In genomic region chr7:157615101-157615817, GRCh38 we compare ENCODE assay signal across 12 cellular contexts.
DNase-seq lines count a peak whose midpoint lies in the region; ATAC-seq and TF ChIP-seq lines count a peak whose summit lies in the region.
"Had no signal": no experiment of that assay in that cellular context is flagged by ENCODE, and none has a peak within 500 bp of the region (broad histone marks: within the 10 kb centered on the region; RNA-seq: fewer than 3 reads in every experiment).

No MANE protein-coding gene starts in this region.

- peaks cover 16% of the 10 kb centered on the region for H3K36me3 ChIP-seq in SJCRH30
- H3K36me3 ChIP-seq: gastroesophageal sphincter, MG63, pancreas had no signal

- TF ChIP-seq CTCF in dorsolateral prefrontal cortex (IDR thresholded peaks at IDR 0.05 in 54 of 56, conservative IDR thresholded peaks at IDR 0.05 in 2 of 56; ENCODE audit: low read depth in 1 of 56, partially characterized antibody in 56 of 56), result no peak

- ATAC-seq in GM18873 (IDR thresholded peaks at IDR 0.05; ENCODE audit: low FRiP score, unreplicated experiment), result no peak
- ATAC-seq in HG02642 (IDR thresholded peaks at IDR 0.05; ENCODE audit: poor library complexity, unreplicated experiment), result no peak
- ATAC-seq: gastroesophageal sphincter, pancreas had no signal

- H3K4me3 ChIP-seq in dorsolateral prefrontal cortex (no peak overlapping the region), SJCRH30 (no peak overlapping the region)
- H3K4me3 ChIP-seq: gastroesophageal sphincter, MG63, pancreas had no signal

- intact Hi-C loops in dorsolateral prefrontal cortex (cut with DNase I), result no loop called here

- H3K9me3 ChIP-seq in SJCRH30 (replicated peaks), result no peaks in the 10 kb centered on the region; the same call in 1 of the 2 replicates
- H3K9me3 ChIP-seq: gastroesophageal sphincter, MG63, pancreas had no signal

- peak overlapping the region in 9 of 59 donors; percentile 42 to 71 (median 59) for H3K27ac ChIP-seq in dorsolateral prefrontal cortex
- no peak overlapping the region for H3K27ac ChIP-seq in SJCRH30
- H3K27ac ChIP-seq: gastroesophageal sphincter, pancreas had no signal

- peak; percentile 58 for DNase-seq in activated effector memory CD4-positive, alpha-beta T cell treated with anti-CD3 and anti-CD28 coated beads, Interleukin-2, amount 50 U/mL, for 16 hours
- no peak for DNase-seq in activated effector memory CD4-positive, alpha-beta T cell treated with Interleukin-2 at 50 U/mL for 16 hours
- DNase-seq in dorsolateral prefrontal cortex (peak in 7 of 10 donors; percentile 35 to 80 (median 75)), mucosa of gallbladder (ENCODE audit: low spot score) (peak; percentile 46), NCI-H2107 (lab: John Stamatoyannopoulos, UW) (no peak), SJCRH30 (no peak)
- DNase-seq: MG63, SHP77 had no signal

- H3K27me3 ChIP-seq in dorsolateral prefrontal cortex, result no peaks in the 10 kb centered on the region
- no peaks in the 10 kb centered on the region for H3K27me3 ChIP-seq in SJCRH30
- H3K27me3 ChIP-seq: MG63, pancreas had no signal

- H3K4me1 ChIP-seq in SJCRH30, result no peaks in the 10 kb centered on the region
- H3K4me1 ChIP-seq: pancreas had no signal

Comparison
In these comparisons a context has a peak if more than half of its experiments do, and no peak if none do; other contexts are left out.
1. DNase-seq: peak in activated effector memory CD4-positive, alpha-beta T cell treated with anti-CD3 and anti-CD28 coated beads, Interleukin-2, amount 50 U/mL, for 16 hours (single experiment), dorsolateral prefrontal cortex (7 of 10) and mucosa of gallbladder (single experiment); none in activated effector memory CD4-positive, alpha-beta T cell treated with Interleukin-2 at 50 U/mL for 16 hours (single experiment), NCI-H2107 (single experiment) and SJCRH30 (0 of 2).